In the genomic region with DNA sequence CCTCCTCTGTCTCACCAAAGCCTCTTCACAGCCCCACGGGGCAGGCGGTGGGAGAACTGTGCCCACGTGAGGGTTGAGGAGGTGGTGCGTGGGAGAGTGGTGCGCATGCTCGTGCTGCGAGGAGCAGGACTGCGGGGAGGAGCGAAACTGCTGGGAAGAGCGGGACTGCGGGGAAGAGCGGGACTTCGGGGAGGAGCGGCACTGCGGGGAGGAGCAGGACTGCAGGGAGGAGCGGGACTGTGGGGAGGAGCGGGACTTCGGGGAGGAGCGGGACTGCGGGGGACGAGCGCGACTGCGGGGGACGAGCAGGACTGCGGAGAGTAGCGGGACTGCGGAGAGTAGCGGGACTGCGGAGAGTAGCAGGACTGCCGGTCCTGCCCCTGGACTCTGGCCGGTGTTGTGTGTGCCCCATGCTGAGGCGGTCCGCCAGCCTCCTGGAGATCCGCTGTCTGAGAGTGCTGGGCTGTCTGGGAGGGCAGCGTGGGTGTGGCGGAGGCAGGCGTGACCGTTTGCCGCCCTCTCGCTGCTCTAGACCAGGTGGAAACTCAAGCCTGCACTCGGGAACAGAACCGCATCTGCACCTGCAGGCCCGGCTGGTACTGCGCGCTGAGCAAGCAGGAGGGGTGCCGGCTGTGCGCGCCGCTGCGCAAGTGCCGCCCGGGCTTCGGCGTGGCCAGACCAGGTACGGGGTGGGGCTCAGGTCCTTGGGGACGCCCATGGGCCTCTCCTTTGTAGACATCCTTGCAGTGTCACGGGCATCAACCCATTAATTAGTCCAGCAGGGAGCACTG, we compare ENCODE assay signal across 14 cellular contexts. TPM values are rescaled to one million over a fixed set of nuclear protein-coding genes. Genes with fewer than 3 reads are reported as not detected.
DNase-seq lines count a peak whose midpoint lies in the region; ATAC-seq and TF ChIP-seq lines count a peak whose summit lies in the region.
"Had no signal": no experiment of that assay in that cellular context is flagged by ENCODE, and none has a peak within 500 bp of the region (broad histone marks: within the 10 kb centered on the region; RNA-seq: fewer than 3 reads in every experiment).

No MANE protein-coding gene starts in this region.

- DNase-seq in T-helper 1 cell, result no peak
- DNase-seq in CD4-positive, alpha-beta memory T cell, result no peak
- no peak for DNase-seq in T-helper 17 cell
- no peak for DNase-seq in neural progenitor cell (ENCODE audit: low spot score)
- DNase-seq in OCI-M2 (lab: John Stamatoyannopoulos, UW; ENCODE audit: unreplicated experiment), result no peak
- DNase-seq in SK-N-SH, result no peak
- DNase-seq: activated CD8-positive, alpha-beta T cell treated with anti-CD3 and anti-CD28 coated beads, Interleukin-2, amount 10 ng/mL, durations not matched to agents 7 days and 5 days; Caco-2; NCI-H1694; NCI-H510A treated with DMSO at 0.1 percent for 48 hours; right cardiac atrium had no signal

- no peak for TF ChIP-seq RAD21 in SK-N-SH (IDR thresholded peaks at IDR 0.05; ENCODE audit: low read length)

- no peaks in the 10 kb centered on the region for H3K9me3 ChIP-seq in CD4-positive, alpha-beta memory T cell (ENCODE audit: control insufficient read depth in 1 of 2, low read length in 2 of 2)
- H3K9me3 ChIP-seq in T-helper 17 cell (ENCODE audit: control insufficient read depth, low read length, poor library complexity, severe bottlenecking) (no peaks in the 10 kb centered on the region), neural progenitor cell (ENCODE audit: low read depth) (no peaks in the 10 kb centered on the region), SK-N-SH (no peaks in the 10 kb centered on the region)
- H3K9me3 ChIP-seq: Caco-2 had no signal

- peaks cover 43% of the 10 kb centered on the region for H3K4me1 Mint-ChIP-seq in T-helper 1 cell treated with Interleukin-12 subunit alpha and Interleukin-12 subunit beta and Interleukin-4 antibody, amounts not matched to agents 30 μg/mL and 1 μg/mL, for 36 hours (ENCODE audit: low read depth)
- H3K4me1 Mint-ChIP-seq in CD4-positive, alpha-beta memory T cell, result peaks cover 27 to 54% (median 35%) of the 10 kb centered on the region in 4 donors
- H3K4me1 Mint-ChIP-seq in T-helper 17 cell (peaks cover 31% of the 10 kb centered on the region), neural progenitor cell (peaks cover 26% of the 10 kb centered on the region)

- H3K9me2 ChIP-seq in SK-N-SH, result no peaks in the 10 kb centered on the region

- no peak for TF ChIP-seq CTCF in neural progenitor cell (IDR thresholded peaks at IDR 0.05)
- no peak for TF ChIP-seq CTCF in SK-N-SH (IDR thresholded peaks at IDR 0.05)

- POLR2A ChIA-PET in CD4-positive, alpha-beta memory T cell (lab: Charles Lee; ENCODE audit: partially characterized antibody), result interaction anchor here (0.9 to 50.6 kb wide), 2 partner anchors 53 to 67 kb away, joined by 3 to 1713 read pairs; no protein-coding TSS in a partner anchor
- POLR2A ChIA-PET in SK-N-SH (lab: Yijun Ruan, JAX), result no interaction called here

- no peak for TF ChIP-seq EP300 in SK-N-SH (IDR thresholded peaks at IDR 0.05; ENCODE audit: borderline replicate concordance in 1 of 2, low read depth in 1 of 2, low read length in 1 of 2)

- H3F3A ChIP-seq in neural progenitor cell (ENCODE audit: low read depth), result no peaks in the 10 kb centered on the region
- H3F3A ChIP-seq in SK-N-SH (replicated peaks; ENCODE audit: insufficient read depth), result no peaks in the 10 kb centered on the region

- ATAC-seq in T-helper 17 cell (no peak), HG03039 (IDR thresholded peaks at IDR 0.05; ENCODE audit: unreplicated experiment) (no peak)
- ATAC-seq: activated CD8-positive, alpha-beta T cell treated with anti-CD3 and anti-CD28 coated beads, Interleukin-2, amount 10 ng/mL, durations not matched to agents 7 days and 5 days; Panc1; right cardiac atrium had no signal

- peaks cover 53% of the 10 kb centered on the region for H3K36me3 Mint-ChIP-seq in T-helper 1 cell treated with Interleukin-12 subunit alpha and Interleukin-12 subunit beta and Interleukin-4 antibody, amounts not matched to agents 30 μg/mL and 1 μg/mL, for 36 hours (ENCODE audit: low read depth)
- H3K36me3 Mint-ChIP-seq in CD4-positive, alpha-beta memory T cell, result peaks cover 47 to 78% of the 10 kb centered on the region in 2 donors
- H3K36me3 Mint-ChIP-seq in T-helper 17 cell (ENCODE audit: low read depth) (peaks cover 9% of the 10 kb centered on the region), neural progenitor cell (no peaks in the 10 kb centered on the region)

- no peak overlapping the region for H3K27ac ChIP-seq in CD4-positive, alpha-beta memory T cell (ENCODE audit: low read depth, low read length)
- H3K27ac ChIP-seq in neural progenitor cell, result no peak overlapping the region
- no peak overlapping the region for H3K27ac ChIP-seq in SK-N-SH (ENCODE audit: low read depth in 2 of 2, low read length in 1 of 2)

- no peak overlapping the region for H3K4me3 Mint-ChIP-seq in T-helper 1 cell treated with Interleukin-12 subunit alpha and Interleukin-12 subunit beta and Interleukin-4 antibody, amounts not matched to agents 30 μg/mL and 1 μg/mL, for 36 hours
- no peak overlapping the region for H3K4me3 Mint-ChIP-seq in CD4-positive, alpha-beta memory T cell
- H3K4me3 Mint-ChIP-seq in T-helper 17 cell (peak overlapping the region; percentile 12), neural progenitor cell (no peak overlapping the region)
- H3K4me3 Mint-ChIP-seq: activated CD8-positive, alpha-beta T cell treated with anti-CD3 and anti-CD28 coated beads, Interleukin-2, amount 10 ng/mL, durations not matched to agents 7 days and 5 days had no signal

- H3K27me3 ChIP-seq in CD4-positive, alpha-beta memory T cell (ENCODE audit: insufficient read depth, low read length), result no peaks in the 10 kb centered on the region
- H3K27me3 ChIP-seq in neural progenitor cell, result no peaks in the 10 kb centered on the region
- no peaks in the 10 kb centered on the region for H3K27me3 ChIP-seq in SK-N-SH (ENCODE audit: insufficient read depth)

- H3K4me2 ChIP-seq in neural progenitor cell, result no peak overlapping the region
- H3K4me2 ChIP-seq in SK-N-SH, result no peak overlapping the region

- no peak overlapping the region for H3K4me3 ChIP-seq in CD4-positive, alpha-beta memory T cell (ENCODE audit: low read length in 2 of 2)
- no peak overlapping the region for H3K4me3 ChIP-seq in neural progenitor cell
- no peak overlapping the region for H3K4me3 ChIP-seq in SK-N-SH (ENCODE audit: low read depth in 2 of 2, low read length in 1 of 2)

- WGBS in SK-N-SH (ENCODE audit: low lambda C conversion rate), result 73% methylated on average over 40 of the region's 58 CpGs

- peak overlapping the region; percentile 65 for H3K27ac Mint-ChIP-seq in T-helper 1 cell treated with Interleukin-12 subunit alpha and Interleukin-12 subunit beta and Interleukin-4 antibody, amounts not matched to agents 30 μg/mL and 1 μg/mL, for 36 hours
- H3K27ac Mint-ChIP-seq in CD4-positive, alpha-beta memory T cell, result peak overlapping the region in 6 of 7 donors; percentile 23 to 74 (median 48)
- peak overlapping the region; percentile 92 for H3K27ac Mint-ChIP-seq in T-helper 17 cell
- peak overlapping the region; percentile 87 for H3K27ac Mint-ChIP-seq in neural progenitor cell

- peaks cover 36% of the 10 kb centered on the region for H3K4me1 ChIP-seq in CD4-positive, alpha-beta memory T cell (ENCODE audit: insufficient read depth, low read length)
- H3K4me1 ChIP-seq in neural progenitor cell, result peaks cover 2% of the 10 kb centered on the region
- H3K4me1 ChIP-seq in SK-N-SH (ENCODE audit: control insufficient read depth in 1 of 2, insufficient read depth in 2 of 2, low read depth in 1 of 2, low read length in 1 of 2), result peaks cover 0 to 6% of the 10 kb centered on the region in 2 experiments; a peak in 1 of 4 replicates
- H3K4me1 ChIP-seq: Caco-2 had no signal

- no peaks in the 10 kb centered on the region for H3K27me3 Mint-ChIP-seq in T-helper 1 cell treated with Interleukin-12 subunit alpha and Interleukin-12 subunit beta and Interleukin-4 antibody, amounts not matched to agents 30 μg/mL and 1 μg/mL, for 36 hours (ENCODE audit: low read depth)
- H3K27me3 Mint-ChIP-seq in CD4-positive, alpha-beta memory T cell, result no peaks in the 10 kb centered on the region
- H3K27me3 Mint-ChIP-seq in T-helper 17 cell, result no peaks in the 10 kb centered on the region
- H3K27me3 Mint-ChIP-seq in neural progenitor cell (ENCODE audit: insufficient read depth, low read depth), result peaks cover 10% of the 10 kb centered on the region

- H3K36me3 ChIP-seq in CD4-positive, alpha-beta memory T cell (ENCODE audit: insufficient read depth, low read length), result peaks cover 76% of the 10 kb centered on the region
- no peaks in the 10 kb centered on the region for H3K36me3 ChIP-seq in neural progenitor cell
- no peaks in the 10 kb centered on the region for H3K36me3 ChIP-seq in SK-N-SH (replicated peaks in 1 of 2; ENCODE audit: control insufficient read depth in 1 of 2, insufficient read depth in 2 of 2, low read length in 1 of 2)

- no peak overlapping the region for H2AFZ ChIP-seq in neural progenitor cell (replicated peaks)
- H2AFZ ChIP-seq in SK-N-SH (ENCODE audit: low read depth), result no peak overlapping the region

- intact Hi-C loops in CD4-positive, alpha-beta memory T cell (cut with micrococcal nuclease), result no loop called here

- H3K79me2 ChIP-seq in neural progenitor cell (ENCODE audit: low read depth), result no peaks in the 10 kb centered on the region
- no peaks in the 10 kb centered on the region for H3K79me2 ChIP-seq in SK-N-SH (ENCODE audit: insufficient read depth)

- H3K9ac ChIP-seq in neural progenitor cell (no peak overlapping the region), SK-N-SH (no peak overlapping the region)

- H4K20me1 ChIP-seq in neural progenitor cell (ENCODE audit: low read depth) (no peaks in the 10 kb centered on the region), SK-N-SH (ENCODE audit: insufficient read depth) (no peaks in the 10 kb centered on the region)

- CTCF ChIA-PET in CD4-positive, alpha-beta memory T cell (lab: Charles Lee; ENCODE audit: partially characterized antibody), result interaction anchor here (1.3 to 1.7 kb wide), 6 partner anchors 13 to 468 kb away, joined by 3 to 8 read pairs (median 6); no protein-coding TSS in a partner anchor
- CTCF ChIA-PET in SK-N-SH (lab: Yijun Ruan, JAX), result interaction anchor here (3.9 kb wide), 1 partner anchor 66 kb away, joined by 37 read pairs; no protein-coding TSS in a partner anchor

- no peaks in the 10 kb centered on the region for H3K9me3 Mint-ChIP-seq in T-helper 1 cell treated with Interleukin-12 subunit alpha and Interleukin-12 subunit beta and Interleukin-4 antibody, amounts not matched to agents 30 μg/mL and 1 μg/mL, for 36 hours
- H3K9me3 Mint-ChIP-seq in CD4-positive, alpha-beta memory T cell, result peaks cover 0 to 2% (median 0%) of the 10 kb centered on the region in 8 donors
- no peaks in the 10 kb centered on the region for H3K9me3 Mint-ChIP-seq in neural progenitor cell

RNA-seq across cellular contexts. Expression of gene TNFRSF1B, which starts 24.6 kb away (rescaled TPM):
- total RNA-seq in CD4-positive, alpha-beta memory T cell, result 100 to 1,000 TPM; 111 TPM
- 100 to 1,000 TPM; 150 to 201 TPM for polyA plus RNA-seq in CD4-positive, alpha-beta memory T cell
- total RNA-seq in T-helper 17 cell, result 100 to 1,000 TPM; 127 to 132 TPM
- total RNA-seq in neural progenitor cell (ENCODE audit: low replicate concordance), result 0.04 and 0.22 TPM in 2 replicates
- polyA plus RNA-seq in SK-N-SH (2012; rRNA removed), result 0.18 and 0.36 TPM in 2 replicates
- 0.14 and 0.21 TPM in 2 replicates for polyA plus RNA-seq in SK-N-SH (2012; cell fraction: cytosol; rRNA removed)
- 0.12 and 0.14 TPM in 2 replicates for polyA plus RNA-seq in SK-N-SH (2012; cell fraction: nucleus; rRNA removed)

RNA-seq across cellular contexts. Expression of gene VPS13D, which starts 38.4 kb away (rescaled TPM):
- 10 to 100 TPM; 92.7 to 96.3 TPM for total RNA-seq in CD4-positive, alpha-beta memory T cell
- 10 to 100 TPM; 10.2 to 12.3 TPM for polyA plus RNA-seq in CD4-positive, alpha-beta memory T cell
- total RNA-seq in T-helper 17 cell (10 to 100 TPM; 63.5 to 67.6 TPM), neural progenitor cell (ENCODE audit: low replicate concordance) (15.1 and 16.4 TPM in 2 replicates)
- polyA plus RNA-seq in SK-N-SH (2012; rRNA removed), result 14.4 and 15.0 TPM in 2 replicates
- polyA plus RNA-seq in SK-N-SH (2012; cell fraction: cytosol; rRNA removed), result 9.1 and 10.8 TPM in 2 replicates
- polyA plus RNA-seq in SK-N-SH (2012; cell fraction: nucleus; rRNA removed), result 19.8 and 28.7 TPM in 2 replicates

Comparison
In these comparisons a context has a peak if more than half of its experiments do, and no peak if none do; other contexts are left out.
1. RNA of gene TNFRSF1B, which starts 24.6 kb away (total RNA-seq): 127 to 132 TPM in T-helper 17 cell and 111 TPM in CD4-positive, alpha-beta memory T cell; 0.04 to 0.22 TPM in neural progenitor cell; every median in the first group is over 10 times any median in the second.
2. Peak in every context shown above with its lines, with median percentiles within 50 percentile points of each other: H3K27ac Mint-ChIP-seq.